In genomic region chr22:49983148-49984042, GRCh38 we compare ENCODE assay signal across 9 cellular contexts. TPM values are rescaled to one million over a fixed set of nuclear protein-coding genes. Genes with fewer than 3 reads are reported as not detected.
DNase-seq lines count a peak whose midpoint lies in the region; ATAC-seq, FAIRE-seq and TF ChIP-seq lines count a peak whose summit lies in the region.
"Had no signal": no experiment of that assay in that cellular context is flagged by ENCODE, and none has a peak within 500 bp of the region (broad histone marks: within the 10 kb centered on the region; RNA-seq: fewer than 3 reads in every experiment).

No MANE protein-coding gene starts in this region.

- peaks cover 0 to 6% (median 0%) of the 10 kb centered on the region in 4 donors for H3K27me3 ChIP-seq in pancreas

- FAIRE-seq in D721Med (lab: Jason Lieb, UNC) (no peak), pancreas (lab: Jason Lieb, UNC) (no peak)

- no peak overlapping the region for H3K27ac ChIP-seq in pancreas

- H3K4me1 ChIP-seq in pancreas = peaks cover 0 to 6% (median 3%) of the 10 kb centered on the region in 3 donors

- H3K4me3 ChIP-seq in fibroblast of the aortic adventitia (ENCODE audit: low read depth, low read length) (no peak overlapping the region), pancreas (peak overlapping the region in 2 of 4 donors; percentile 13 to 33)

- ATAC-seq in SK-N-SH treated with all-trans-retinoic acid at 6 μM for 48 hours (peak; percentile 43; the same call in 2 of the 3 replicates), pancreas (peak; percentile 35 to 75 (median 57)), HG03565 (IDR thresholded peaks at IDR 0.05; ENCODE audit: unreplicated experiment) (no peak)

- no peak for DNase-seq in D721Med (ENCODE audit: insufficient read length, low spot score)
- no peak for DNase-seq in fibroblast of the aortic adventitia (ENCODE audit: low read depth)
- DNase-seq in pancreas = peak in 4 of 6 donors; percentile 18 to 70 (median 56)
- DNase-seq in NCI-H2107 (lab: John Stamatoyannopoulos, UW) = no peak
- no peak for DNase-seq in NCI-H345 treated with DMSO at 0.1 percent for 48 hours (lab: John Stamatoyannopoulos, UW; ENCODE audit: unreplicated experiment)
- no peak for DNase-seq in midbrain (lab: John Stamatoyannopoulos, UW)

- intact Hi-C loops in pancreas (cut with DNase I) = no loop called here

- no peaks in the 10 kb centered on the region for H3K9me3 ChIP-seq in pancreas

- TF ChIP-seq CTCF in D721Med (IDR thresholded peaks at IDR 0.05; ENCODE audit: insufficient read depth, missing control alignments) (peak; percentile 3), fibroblast of the aortic adventitia (IDR thresholded peaks at IDR 0.05; ENCODE audit: insufficient read depth, low read length) (peak; percentile 37), pancreas (IDR thresholded peaks at IDR 0.05) (peak in 3 of 4 donors; percentile 9 to 26 (median 16))

- no peaks in the 10 kb centered on the region for H3K36me3 ChIP-seq in pancreas

- WGBS in pancreas, 2 donors = 14 to 19% methylated on average over 53 to 90 of the region's 90 CpGs

TF ChIP-seq in SK-N-SH treated with all-trans-retinoic acid at 6 μM for 48 hours, 23 proteins besides CTCF, POLR2A, EP300 and RAD21:
- no peak for TF ChIP-seq TCF4 (CRISPR knock-in tag; IDR thresholded peaks at IDR 0.05; ENCODE audit: borderline replicate concordance)
- no peak for TF ChIP-seq BACH2 (CRISPR knock-in tag; IDR thresholded peaks at IDR 0.05; ENCODE audit: borderline replicate concordance)
- TF ChIP-seq ZNF70 (CRISPR knock-in tag; IDR thresholded peaks at IDR 0.05) = no peak
- no peak for TF ChIP-seq TOX (CRISPR knock-in tag; IDR thresholded peaks at IDR 0.05; ENCODE audit: borderline replicate concordance)
- no peak for TF ChIP-seq OSR1 (CRISPR knock-in tag; IDR thresholded peaks at IDR 0.05)
- TF ChIP-seq, protein P1, sequence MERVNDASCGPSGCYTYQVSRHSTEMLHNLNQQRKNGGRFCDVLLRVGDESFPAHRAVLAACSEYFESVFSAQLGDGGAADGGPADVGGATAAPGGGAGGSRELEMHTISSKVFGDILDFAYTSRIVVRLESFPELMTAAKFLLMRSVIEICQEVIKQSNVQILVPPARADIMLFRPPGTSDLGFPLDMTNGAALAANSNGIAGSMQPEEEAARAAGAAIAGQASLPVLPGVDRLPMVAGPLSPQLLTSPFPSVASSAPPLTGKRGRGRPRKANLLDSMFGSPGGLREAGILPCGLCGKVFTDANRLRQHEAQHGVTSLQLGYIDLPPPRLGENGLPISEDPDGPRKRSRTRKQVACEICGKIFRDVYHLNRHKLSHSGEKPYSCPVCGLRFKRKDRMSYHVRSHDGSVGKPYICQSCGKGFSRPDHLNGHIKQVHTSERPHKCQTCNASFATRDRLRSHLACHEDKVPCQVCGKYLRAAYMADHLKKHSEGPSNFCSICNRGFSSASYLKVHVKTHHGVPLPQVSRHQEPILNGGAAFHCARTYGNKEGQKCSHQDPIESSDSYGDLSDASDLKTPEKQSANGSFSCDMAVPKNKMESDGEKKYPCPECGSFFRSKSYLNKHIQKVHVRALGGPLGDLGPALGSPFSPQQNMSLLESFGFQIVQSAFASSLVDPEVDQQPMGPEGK (CRISPR knock-in tag; IDR thresholded peaks at IDR 0.05; ENCODE audit: borderline replicate concordance) = no peak
- TF ChIP-seq PPARA (CRISPR knock-in tag; IDR thresholded peaks at IDR 0.05; ENCODE audit: borderline replicate concordance) = no peak
- no peak for TF ChIP-seq GLIS3 (CRISPR knock-in tag; IDR thresholded peaks at IDR 0.05)
- TF ChIP-seq ESRRG (CRISPR knock-in tag; IDR thresholded peaks at IDR 0.05) = no peak
- TF ChIP-seq ZNF8 (CRISPR knock-in tag; IDR thresholded peaks at IDR 0.05) = no peak
- TF ChIP-seq POU6F1 (CRISPR knock-in tag; IDR thresholded peaks at IDR 0.05; ENCODE audit: borderline replicate concordance, low read depth) = no peak

RNA-seq across cellular contexts. Expression of gene PIM3, which starts 22.8 kb away (rescaled TPM):
- total RNA-seq in fibroblast of the aortic adventitia (ENCODE audit: low replicate concordance) (14.1 and 15.2 TPM in 2 replicates), pancreas (10 to 100 TPM; 25.8 to 90.1 (median 33.1) TPM)
- 10 to 100 TPM; 55.3 to 82.7 TPM for polyA plus RNA-seq in pancreas

RNA-seq across cellular contexts. Expression of gene IL17REL, which starts 29.2 kb away (rescaled TPM):
- total RNA-seq in fibroblast of the aortic adventitia (ENCODE audit: low replicate concordance) (not detected in 2 replicates), pancreas (not detected)
- polyA plus RNA-seq in pancreas = not detected
- total RNA-seq: LHCN-M2 had no signal

Comparison
In these comparisons a context has a peak if more than half of its experiments do, and no peak if none do; other contexts are left out.
1. DNase-seq: peak in pancreas (4 of 6); none in D721Med (single experiment), fibroblast of the aortic adventitia (single experiment), NCI-H2107 (single experiment), NCI-H345 treated with DMSO at 0.1 percent for 48 hours (single experiment) and midbrain (single experiment).
2. Peak in every context shown above with its lines, with median percentiles within 50 percentile points of each other: CTCF ChIP-seq.